Comparison of ENCODE assay signal across 8 cellular contexts in the genomic region with DNA sequence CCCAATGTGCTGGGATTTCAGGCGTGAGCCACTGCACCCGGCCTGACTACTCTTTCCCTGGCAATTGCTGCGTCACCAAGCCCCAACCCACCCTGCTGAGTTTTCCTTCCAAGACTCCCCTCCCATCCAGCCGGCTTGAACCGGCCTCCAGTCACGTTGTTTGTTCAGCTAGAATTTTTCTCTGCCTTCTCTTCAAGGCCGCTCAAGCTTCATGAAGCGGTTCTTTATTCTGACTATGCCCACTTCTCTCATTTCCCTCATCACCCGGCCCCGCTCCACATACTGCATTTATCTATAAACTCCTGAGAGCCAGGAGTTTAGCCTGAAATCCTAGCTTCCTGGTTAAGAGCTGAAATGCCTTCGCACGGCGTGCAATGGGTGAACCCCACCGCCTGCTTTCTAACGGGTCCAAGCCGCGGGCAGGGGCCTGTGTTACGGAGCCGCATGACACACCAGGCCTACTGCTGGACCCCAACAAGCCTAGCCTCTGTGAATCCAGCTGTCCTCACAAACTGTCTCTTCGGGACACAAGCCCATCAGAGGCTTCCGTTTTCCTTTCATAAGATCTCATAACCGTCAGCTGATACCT. TPM values are rescaled to one million over a fixed set of nuclear protein-coding genes. Genes with fewer than 3 reads are reported as not detected.
DNase-seq lines count a peak whose midpoint lies in the region; ATAC-seq, FAIRE-seq and TF ChIP-seq lines count a peak whose summit lies in the region.

No MANE protein-coding gene starts in this region.

- no peak for ATAC-seq in CD8-positive, alpha-beta T cell
- no peak for ATAC-seq in effector memory CD8-positive, alpha-beta T cell (replicated peaks)
- ATAC-seq in pancreas (no peak), HG03045 (IDR thresholded peaks at IDR 0.05; ENCODE audit: unreplicated experiment) (no peak), GM18909 (IDR thresholded peaks at IDR 0.05; ENCODE audit: poor library complexity, unreplicated experiment) (no peak)

- no peak for TF ChIP-seq POLR2A in erythroblast (IDR thresholded peaks at IDR 0.05; ENCODE audit: low read length)

- no peaks in the 10 kb centered on the region for H3F3A ChIP-seq in OCI-LY1 (ENCODE audit: insufficient read depth, low read length)

- peaks cover 12% of the 10 kb centered on the region for H3K4me1 Mint-ChIP-seq in CD8-positive, alpha-beta T cell (ENCODE audit: low read depth)
- H3K4me1 Mint-ChIP-seq in effector memory CD8-positive, alpha-beta T cell (ENCODE audit: low read depth in 2 of 2): peaks cover 8 to 13% of the 10 kb centered on the region in 2 donors

- no peak for TF ChIP-seq CTCF in CD8-positive, alpha-beta T cell (IDR thresholded peaks at IDR 0.05)
- TF ChIP-seq CTCF in OCI-LY1 (IDR thresholded peaks at IDR 0.05; ENCODE audit: low read length): no peak
- TF ChIP-seq CTCF in pancreas (IDR thresholded peaks at IDR 0.05): no peak

- POLR2A ChIA-PET in CD8-positive, alpha-beta T cell (lab: Charles Lee): interaction anchor here (1.1 kb wide), 1 partner anchor 133 kb away, joined by 6 read pairs; a partner anchor contains a TSS

- DNase-seq in CD8-positive, alpha-beta T cell: no peak
- no peak for DNase-seq in effector memory CD8-positive, alpha-beta T cell
- peak in 2 of 6 donors; percentile 22 to 27 for DNase-seq in pancreas
- DNase-seq in activated CD4-positive, CD25-positive, alpha-beta regulatory T cell treated with anti-CD3 and anti-CD28 coated beads, Interleukin-2, amount 50 U/mL, for 72 hours: no peak
- DNase-seq in erythroblast (lab: John Stamatoyannopoulos, UW): no peak

- peak overlapping the region; percentile 76 for H3K27ac ChIP-seq in CD8-positive, alpha-beta T cell (ENCODE audit: low read depth, low read length)
- H3K27ac ChIP-seq in OCI-LY1 (ENCODE audit: low read depth, low read length, poor library complexity, severe bottlenecking): no peak overlapping the region
- H3K27ac ChIP-seq in pancreas: peak overlapping the region in 1 of 4 donors; percentile 59

- peaks cover 13% of the 10 kb centered on the region for H3K4me1 ChIP-seq in CD8-positive, alpha-beta T cell (ENCODE audit: insufficient read depth, low read length)
- H3K4me1 ChIP-seq in OCI-LY1 (ENCODE audit: insufficient read depth, low read length, severe bottlenecking) (peaks cover 12% of the 10 kb centered on the region), pancreas (peaks cover 0 to 4% (median 0%) of the 10 kb centered on the region in 3 donors)

- intact Hi-C loops in CD8-positive, alpha-beta T cell (cut with DNase I, micrococcal nuclease): loop anchor here (5.0 to 10.0 kb wide), 2 partner anchors 532 to 1840 kb away; a partner anchor contains a TSS
- intact Hi-C loops in pancreas (cut with DNase I): no loop called here

- H4K20me1 ChIP-seq in OCI-LY1 (ENCODE audit: insufficient read depth, low read length): no peaks in the 10 kb centered on the region

- peak overlapping the region; percentile 94 for H3K4me3 Mint-ChIP-seq in CD8-positive, alpha-beta T cell
- peak overlapping the region; percentile 88 to 92 for H3K4me3 Mint-ChIP-seq in effector memory CD8-positive, alpha-beta T cell

- CTCF ChIA-PET in CD8-positive, alpha-beta T cell (lab: Charles Lee): interaction anchor here (1.5 to 2.2 kb wide), 2 partner anchors 20 to 408 kb away, joined by 8 to 11 read pairs; no protein-coding TSS in a partner anchor

- 40 to 46% methylated on average over 22 of the region's 22 CpGs for WGBS in pancreas, 2 donors

- no peaks in the 10 kb centered on the region for H3K36me3 ChIP-seq in CD8-positive, alpha-beta T cell (ENCODE audit: insufficient read depth, low read length)
- H3K36me3 ChIP-seq in OCI-LY1 (ENCODE audit: insufficient read depth, low read length) (no peaks in the 10 kb centered on the region), pancreas (no peaks in the 10 kb centered on the region)

- no peaks in the 10 kb centered on the region for H3K9me2 ChIP-seq in OCI-LY1 (ENCODE audit: low read depth, low read length)

- no peak for FAIRE-seq in pancreas (lab: Jason Lieb, UNC)

- H2AFZ ChIP-seq in OCI-LY1 (ENCODE audit: low read length): peak overlapping the region; percentile 85; the same call in 1 of the 2 replicates

- H3K27ac Mint-ChIP-seq in CD8-positive, alpha-beta T cell: peak overlapping the region; percentile 92
- peak overlapping the region; percentile 72 to 89 for H3K27ac Mint-ChIP-seq in effector memory CD8-positive, alpha-beta T cell

- peak overlapping the region; percentile 69 for H3K4me2 ChIP-seq in OCI-LY1 (ENCODE audit: low read length)

- no peaks in the 10 kb centered on the region for H3K9me3 Mint-ChIP-seq in CD8-positive, alpha-beta T cell
- H3K9me3 Mint-ChIP-seq in effector memory CD8-positive, alpha-beta T cell: no peaks in the 10 kb centered on the region

- H3K9me3 ChIP-seq in CD8-positive, alpha-beta T cell (ENCODE audit: low read length): no peaks in the 10 kb centered on the region
- H3K9me3 ChIP-seq in OCI-LY1 (ENCODE audit: low read length) (no peaks in the 10 kb centered on the region), pancreas (no peaks in the 10 kb centered on the region)

- peaks cover 2% of the 10 kb centered on the region for H3K27me3 Mint-ChIP-seq in CD8-positive, alpha-beta T cell (ENCODE audit: low read depth)
- H3K27me3 Mint-ChIP-seq in effector memory CD8-positive, alpha-beta T cell: peaks cover 0 to 22% of the 10 kb centered on the region in 2 donors

- H3K79me2 ChIP-seq in OCI-LY1 (ENCODE audit: insufficient read depth, low read length): no peaks in the 10 kb centered on the region

- no peaks in the 10 kb centered on the region for H3K27me3 ChIP-seq in CD8-positive, alpha-beta T cell (ENCODE audit: insufficient read depth, low read length)
- no peaks in the 10 kb centered on the region for H3K27me3 ChIP-seq in OCI-LY1 (ENCODE audit: insufficient read depth, low read length)
- no peaks in the 10 kb centered on the region for H3K27me3 ChIP-seq in pancreas

- H3K9ac ChIP-seq in OCI-LY1 (ENCODE audit: low read length): peak overlapping the region; percentile 66

- peaks cover 3% of the 10 kb centered on the region for H3K36me3 Mint-ChIP-seq in CD8-positive, alpha-beta T cell
- peaks cover 2% of the 10 kb centered on the region for H3K36me3 Mint-ChIP-seq in effector memory CD8-positive, alpha-beta T cell (ENCODE audit: insufficient read depth)

- H3K4me3 ChIP-seq in CD8-positive, alpha-beta T cell (ENCODE audit: low read depth, low read length): peak overlapping the region; percentile 79
- H3K4me3 ChIP-seq in OCI-LY1 (ENCODE audit: low read depth, low read length, poor library complexity, severe bottlenecking) (peak overlapping the region; percentile 73), pancreas (peak overlapping the region; percentile 27 to 88 (median 77))

RNA-seq across cellular contexts. Expression of a gene that starts 1.0 kb away (rescaled TPM):
- total RNA-seq in CD8-positive, alpha-beta T cell: 10 to 100 TPM; 21.9 to 26.6 TPM
- total RNA-seq in pancreas: 10 to 100 TPM in 4 of 6 donors, 1 to 10 TPM in 2; 8.0 to 14.5 (median 12.2) TPM
- polyA plus RNA-seq in pancreas: 10 to 100 TPM in 1 of 2 donors, 1 to 10 TPM in 1; 7.8 to 10.6 TPM

RNA-seq across cellular contexts. Expression of a gene that starts 31.4 kb away (rescaled TPM):
- total RNA-seq in CD8-positive, alpha-beta T cell: under 1 TPM; 0.28 to 0.65 TPM
- 1 to 10 TPM in 3 of 6 donors, under 1 TPM in 3; 0.14 to 1.3 (median 1.1) TPM for total RNA-seq in pancreas
- under 1 TPM; 0.46 to 0.77 TPM for polyA plus RNA-seq in pancreas

Comparison
In these comparisons a context has a peak if more than half of its experiments do, and no peak if none do; other contexts are left out.
1. intact Hi-C loops: an anchor here in CD8-positive, alpha-beta T cell (5.0 to 10.0 kb wide); none called in pancreas.